12 cellular contexts compared by ENCODE assay signal in the genomic region with DNA sequence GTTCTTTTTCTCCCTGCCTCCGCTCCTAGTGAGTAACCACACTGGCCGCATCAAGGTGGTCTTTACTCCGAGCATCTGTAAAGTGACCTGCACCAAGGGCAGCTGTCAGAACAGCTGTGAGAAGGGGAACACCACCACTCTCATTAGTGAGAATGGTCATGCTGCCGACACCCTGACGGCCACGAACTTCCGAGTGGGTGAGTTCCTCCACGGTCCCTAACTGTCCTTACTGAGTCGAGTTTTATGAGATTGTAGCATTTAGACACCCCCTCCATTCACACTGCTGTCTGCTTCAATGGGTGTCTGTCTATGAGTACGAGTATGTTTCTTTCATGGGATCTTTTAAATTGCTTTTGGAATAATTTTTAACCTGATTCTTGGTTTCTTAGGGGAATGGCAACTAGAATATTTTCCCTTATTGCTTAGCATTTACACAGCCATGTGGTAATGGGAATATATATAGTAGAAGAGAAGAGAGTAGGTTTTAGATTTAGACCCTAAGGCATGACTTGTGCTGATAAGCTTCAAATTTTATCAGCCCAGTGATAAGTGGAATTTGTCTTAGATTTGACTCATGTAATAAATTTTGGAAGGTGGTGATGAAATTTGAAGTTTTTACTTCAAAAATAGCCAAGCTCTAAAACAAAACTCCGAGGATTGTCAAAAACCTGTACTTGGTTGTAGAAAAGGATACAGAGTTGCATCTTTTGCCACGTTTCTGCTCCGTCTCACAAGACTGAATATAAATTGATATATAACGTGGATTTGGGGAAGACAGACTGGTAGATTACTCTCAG.
DNase-seq lines count a peak whose midpoint lies in the region; ATAC-seq, FAIRE-seq and TF ChIP-seq lines count a peak whose summit lies in the region.
"Had no signal": no experiment of that assay in that cellular context is flagged by ENCODE, and none has a peak within 500 bp of the region (broad histone marks: within the 10 kb centered on the region; RNA-seq: fewer than 3 reads in every experiment).

No MANE protein-coding gene starts in this region.

- FAIRE-seq in kidney (lab: Jason Lieb, UNC): no peak
- FAIRE-seq: G401.6, TTC549 had no signal

- no peak overlapping the region for H2AFZ ChIP-seq in smooth muscle cell (ENCODE audit: low read depth)

- H3K27ac ChIP-seq in brain microvascular endothelial cell (peak overlapping the region; percentile 98), kidney (ENCODE audit: low read depth in 2 of 2, low read length in 2 of 2) (peak overlapping the region; percentile 26 to 57), smooth muscle cell (ENCODE audit: low read depth) (peak overlapping the region; percentile 95)

- no peak for DNase-seq in HFF-Myc (ENCODE audit: extremely low read depth, low read depth)
- DNase-seq in brain microvascular endothelial cell: no peak
- DNase-seq in kidney: no peak
- no peak for DNase-seq in smooth muscle cell (lab: John Stamatoyannopoulos, UW; ENCODE audit: unreplicated experiment)
- no peak for DNase-seq in SIG-M5 treated with dmso at 0.1 percent for 504 hours (lab: John Stamatoyannopoulos, UW; ENCODE audit: unreplicated experiment)
- no peak for DNase-seq in activated CD4-positive, alpha-beta T cell treated with anti-CD3 and anti-CD28 coated beads, Interleukin-2, amount 50 U/mL, for 4 hours
- no peak for DNase-seq in T-cell
- DNase-seq: stimulated activated CD4-positive, alpha-beta T cell treated with anti-CD3 and anti-CD28 coated beads, Interleukin-2, amount 100 ng/mL, for 24 hours had no signal

- in situ Hi-C loops in brain microvascular endothelial cell (cut with HindIII; ENCODE audit: low pct_ligation_motif_present, low sequenced_read_pairs): no loop called here

- H3F3A ChIP-seq in smooth muscle cell (ENCODE audit: low read depth): peaks cover 22% of the 10 kb centered on the region

- H3K4me3 ChIP-seq in HFF-Myc (replicated peaks; ENCODE audit: low read depth, low read length) (peak overlapping the region; percentile 57), brain microvascular endothelial cell (ENCODE audit: low read depth, low read length) (peak overlapping the region; percentile 88), kidney (ENCODE audit: low read length in 2 of 2) (peak overlapping the region; percentile 3 to 35), smooth muscle cell (peak overlapping the region; percentile 57)

- WGBS in smooth muscle cell (ENCODE audit: low lambda C conversion rate): 27% methylated on average over 14 of the region's 14 CpGs

- no peaks in the 10 kb centered on the region for H3K9me3 Mint-ChIP-seq in T-cell

- TF ChIP-seq CTCF in HFF-Myc (IDR thresholded peaks at IDR 0.05; ENCODE audit: low read depth, low read length, missing control alignments) (no peak), brain microvascular endothelial cell (IDR thresholded peaks at IDR 0.05; ENCODE audit: low read depth, low read length, missing control alignments) (no peak), kidney (IDR thresholded peaks at IDR 0.05; ENCODE audit: borderline replicate concordance, extremely low read depth, insufficient read depth) (no peak), smooth muscle cell (IDR thresholded peaks at IDR 0.05; ENCODE audit: borderline replicate concordance, insufficient read depth, poor library complexity, severe bottlenecking) (no peak)

- POLR2A ChIA-PET in T-cell (lab: Charles Lee): no interaction called here

- no peaks in the 10 kb centered on the region for H3K4me1 Mint-ChIP-seq in T-cell

- H3K36me3 ChIP-seq in brain microvascular endothelial cell (replicated peaks) (peaks cover 24% of the 10 kb centered on the region), kidney (ENCODE audit: control insufficient read depth in 1 of 2, insufficient read depth in 2 of 2, low read length in 2 of 2) (no peaks in the 10 kb centered on the region), smooth muscle cell (ENCODE audit: low read depth) (no peaks in the 10 kb centered on the region)
- H3K36me3 ChIP-seq: adrenal gland had no signal

- H3K4me3 Mint-ChIP-seq in T-cell: no peak overlapping the region

- H3K9ac ChIP-seq in kidney (ENCODE audit: low read length in 2 of 2): no peak overlapping the region
- H3K9ac ChIP-seq in smooth muscle cell (ENCODE audit: low read depth): peak overlapping the region; percentile 92

- intact Hi-C loops in kidney (cut with DNase I): no loop called here

- no peak for ATAC-seq in GM21526 (IDR thresholded peaks at IDR 0.05; ENCODE audit: low FRiP score, unreplicated experiment)
- ATAC-seq in T-cell (replicated peaks in 1 of 4): no peak

- peaks cover 0 to 3% of the 10 kb centered on the region in 2 donors for H3K27me3 Mint-ChIP-seq in T-cell

- peaks cover 44% of the 10 kb centered on the region for H3K79me2 ChIP-seq in smooth muscle cell (ENCODE audit: low read depth)

- H3K4me1 ChIP-seq in kidney (ENCODE audit: control insufficient read depth in 1 of 2, insufficient read depth in 1 of 2, low read depth in 1 of 2, low read length in 2 of 2) (no peaks in the 10 kb centered on the region), smooth muscle cell (ENCODE audit: low read depth) (peaks cover 18% of the 10 kb centered on the region)

- no peak overlapping the region for H3K27ac Mint-ChIP-seq in T-cell

- H3K27me3 ChIP-seq in brain microvascular endothelial cell (replicated peaks) (no peaks in the 10 kb centered on the region), smooth muscle cell (ENCODE audit: low read depth) (no peaks in the 10 kb centered on the region)
- H3K27me3 ChIP-seq: adrenal gland had no signal

- CTCF ChIA-PET in T-cell (lab: Charles Lee): no interaction called here

- peak overlapping the region; percentile 87 for H3K4me2 ChIP-seq in smooth muscle cell

- H3K9me3 ChIP-seq in kidney (ENCODE audit: control insufficient read depth in 1 of 2, low read length in 2 of 2) (no peaks in the 10 kb centered on the region), smooth muscle cell (replicated peaks; ENCODE audit: low read depth) (no peaks in the 10 kb centered on the region)
- H3K9me3 ChIP-seq: adrenal gland had no signal

- H4K20me1 ChIP-seq in smooth muscle cell (ENCODE audit: low read depth): no peaks in the 10 kb centered on the region

- H3K36me3 Mint-ChIP-seq in T-cell: no peaks in the 10 kb centered on the region

Comparison
In these comparisons a context has a peak if more than half of its experiments do, and no peak if none do; other contexts are left out.
1. H3K4me3 ChIP-seq: peak in every context shown above with its lines; median percentile 88 in brain microvascular endothelial cell; 57 in HFF-Myc; 57 in smooth muscle cell; 19 in kidney.
2. H3K27ac ChIP-seq: peak in every context shown above with its lines; median percentile 98 in brain microvascular endothelial cell; 95 in smooth muscle cell; 42 in kidney.